ENCODE assay signal across 10 cellular contexts in the genomic region with DNA sequence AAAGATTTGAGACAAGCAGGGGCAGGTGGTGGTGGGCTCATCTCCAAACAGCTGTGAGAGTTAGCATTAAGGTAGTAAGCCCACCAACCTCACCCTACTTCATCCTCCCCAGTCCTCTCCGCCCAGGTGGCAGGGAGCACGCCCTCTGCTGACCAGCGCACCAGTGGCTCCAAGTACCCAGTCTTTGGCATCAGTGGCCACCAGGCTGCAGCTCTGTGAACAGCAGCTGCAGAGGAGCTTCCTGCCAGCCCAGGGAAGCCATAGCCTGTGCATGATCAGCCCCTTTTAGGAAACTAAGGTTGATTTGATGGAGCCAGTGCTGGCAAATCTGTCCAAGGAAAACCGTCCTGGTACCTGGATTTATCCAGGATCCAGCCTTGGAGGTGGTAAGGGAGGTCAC. TPM values are rescaled to one million over a fixed set of nuclear protein-coding genes. Genes with fewer than 3 reads are reported as not detected.
DNase-seq lines count a peak whose midpoint lies in the region; ATAC-seq, FAIRE-seq and TF ChIP-seq lines count a peak whose summit lies in the region.
"Had no signal": no experiment of that assay in that cellular context is flagged by ENCODE, and none has a peak within 500 bp of the region (broad histone marks: within the 10 kb centered on the region; RNA-seq: fewer than 3 reads in every experiment).

No MANE protein-coding gene starts in this region.

- H3K36me3 ChIP-seq in HCT116 (ENCODE audit: control insufficient read depth in 1 of 2, insufficient read depth in 2 of 2, low read length in 2 of 2) (no peaks in the 10 kb centered on the region), bronchial epithelial cell (ENCODE audit: control insufficient read depth, insufficient read depth, low read length) (no peaks in the 10 kb centered on the region)

- no peaks in the 10 kb centered on the region for H3K79me2 ChIP-seq in HCT116 (ENCODE audit: insufficient read depth, low read length)

- intact Hi-C loops in HCT116 (cut with micrococcal nuclease): loop anchor here (1.0 to 2.0 kb wide), 2 partner anchors 54 to 275 kb away; no protein-coding TSS in a partner anchor
- intact Hi-C loops in activated T-helper 2 cell treated with anti-CD3 and anti-CD28 coated beads, Interferon-gamma antibody, Interleukin-2, Interleukin-4, amounts not matched to agents 10 μg/mL and 5 μg/mL and 100 μg/mL, durations not matched to agents 14 hours and 24 hours and 36 hours (cut with micrococcal nuclease): loop anchor here (1.0 to 2.0 kb wide), 2 partner anchors 55 to 64 kb away; no protein-coding TSS in a partner anchor

- no peak overlapping the region for H3K27ac ChIP-seq in HCT116 (ENCODE audit: low read depth, low read length)
- no peak overlapping the region for H3K27ac ChIP-seq in caudate nucleus (ENCODE audit: low read depth, low read length)

- no peaks in the 10 kb centered on the region for H3K36me3 Mint-ChIP-seq in activated T-helper 2 cell treated with anti-CD3 and anti-CD28 coated beads, Interferon-gamma antibody, Interleukin-2, Interleukin-4, amounts not matched to agents 10 μg/mL and 5 μg/mL and 100 μg/mL, durations not matched to agents 14 hours and 24 hours and 36 hours (ENCODE audit: low read depth)
- H3K36me3 Mint-ChIP-seq: naive B cell had no signal

- H3K9me3 Mint-ChIP-seq in activated T-helper 2 cell treated with anti-CD3 and anti-CD28 coated beads, Interferon-gamma antibody, Interleukin-2, Interleukin-4, amounts not matched to agents 10 μg/mL and 5 μg/mL and 100 μg/mL, durations not matched to agents 14 hours and 24 hours and 36 hours: no peaks in the 10 kb centered on the region
- H3K9me3 Mint-ChIP-seq: naive B cell; T-helper 1 cell treated with Interleukin-12 subunit alpha and Interleukin-12 subunit beta and Interleukin-4 antibody, amounts not matched to agents 30 μg/mL and 1 μg/mL, for 36 hours had no signal

- CTCF ChIA-PET in HCT116 (lab: Charles Lee): interaction anchor here (0.7 to 2.1 kb wide), 17 partner anchors 9 to 275 kb away, joined by 3 to 27 read pairs (median 7); no protein-coding TSS in a partner anchor

- TF ChIP-seq RAD21 in HCT116 (IDR thresholded peaks at IDR 0.05; ENCODE audit: low read depth): peak; percentile 70

- no peaks in the 10 kb centered on the region for H3K4me1 ChIP-seq in HCT116 (ENCODE audit: control insufficient read depth in 1 of 2, insufficient read depth in 2 of 2, low read length in 2 of 2)

- RAD21 ChIA-PET in HCT116 (lab: Charles Lee; ENCODE audit: low non-redundant PET in 1 of 2, low total read pairs in 2 of 2, uncharacterized antibody in 2 of 2, unreplicated experiment in 2 of 2): interaction anchor here (0.5 to 1.0 kb wide), 4 partner anchors 17 to 64 kb away, joined by 3 to 6 read pairs (median 3); no protein-coding TSS in a partner anchor

- H3K4me2 ChIP-seq in HCT116 (ENCODE audit: low read length): no peak overlapping the region

- H3K27me3 ChIP-seq in HCT116 (ENCODE audit: insufficient read depth, low read length) (no peaks in the 10 kb centered on the region), bronchial epithelial cell (ENCODE audit: control insufficient read depth, insufficient read depth, low read length) (no peaks in the 10 kb centered on the region)

- H3K4me1 Mint-ChIP-seq in activated T-helper 2 cell treated with anti-CD3 and anti-CD28 coated beads, Interferon-gamma antibody, Interleukin-2, Interleukin-4, amounts not matched to agents 10 μg/mL and 5 μg/mL and 100 μg/mL, durations not matched to agents 14 hours and 24 hours and 36 hours (ENCODE audit: low read depth): no peaks in the 10 kb centered on the region
- H3K4me1 Mint-ChIP-seq: naive B cell had no signal

- no peak for FAIRE-seq in bronchial epithelial cell (lab: Jason Lieb, UNC)

- ATAC-seq in HCT116: peak; percentile 100

- H4K20me1 ChIP-seq in HCT116 (ENCODE audit: insufficient read depth): no peaks in the 10 kb centered on the region

- peaks cover 5% of the 10 kb centered on the region for H3K27me3 Mint-ChIP-seq in activated T-helper 2 cell treated with anti-CD3 and anti-CD28 coated beads, Interferon-gamma antibody, Interleukin-2, Interleukin-4, amounts not matched to agents 10 μg/mL and 5 μg/mL and 100 μg/mL, durations not matched to agents 14 hours and 24 hours and 36 hours (ENCODE audit: low read depth)

- H3K4me3 Mint-ChIP-seq in activated T-helper 2 cell treated with anti-CD3 and anti-CD28 coated beads, Interferon-gamma antibody, Interleukin-2, Interleukin-4, amounts not matched to agents 10 μg/mL and 5 μg/mL and 100 μg/mL, durations not matched to agents 14 hours and 24 hours and 36 hours (ENCODE audit: low read depth): no peak overlapping the region
- H3K4me3 Mint-ChIP-seq: T-helper 1 cell treated with Interleukin-12 subunit alpha and Interleukin-12 subunit beta and Interleukin-4 antibody, amounts not matched to agents 30 μg/mL and 1 μg/mL, for 36 hours had no signal

- DNase-seq in GM12864 (ENCODE audit: low read depth): no peak
- peak; percentile 51 for DNase-seq in HCT116 (ENCODE audit: low read depth, low spot score)
- peak; percentile 18 for DNase-seq in NCI-H524 treated with DMSO at 0.1 percent for 48 hours (lab: John Stamatoyannopoulos, UW)
- peak; percentile 38 for DNase-seq in bronchial epithelial cell (ENCODE audit: low read depth)
- peak; percentile 21 for DNase-seq in mucosa of gallbladder (ENCODE audit: low spot score)
- no peak for DNase-seq in activated T-helper 2 cell treated with anti-CD3 and anti-CD28 coated beads, Interferon-gamma antibody, Interleukin-2, Interleukin-4, amounts not matched to agents 10 μg/mL and 5 μg/mL and 100 μg/mL, durations not matched to agents 14 hours and 24 hours and 36 hours (ENCODE audit: low spot score)
- no peak for DNase-seq in NCI-H2029 treated with DMSO at 0.1 percent for 48 hours (lab: John Stamatoyannopoulos, UW)
- no peak for DNase-seq in caudate nucleus (lab: John Stamatoyannopoulos, UW)
- DNase-seq: naive B cell had no signal

- H3K9me2 ChIP-seq in HCT116 (ENCODE audit: insufficient read depth): no peaks in the 10 kb centered on the region

- no TSS peak for BruUV-seq in HCT116 (replicated peaks; lab: Mats Ljungman, UMichigan)

- peak; percentile 57 for TF ChIP-seq CTCF in GM12864 (IDR thresholded peaks at IDR 0.05; ENCODE audit: low read depth, low read length, missing control alignments)
- peak; percentile 97 to 100 (median 99) for TF ChIP-seq CTCF in HCT116 (IDR thresholded peaks at IDR 0.05 in 2 of 3, conservative IDR thresholded peaks at IDR 0.05 in 1 of 3; ENCODE audit: borderline replicate concordance in 1 of 3, insufficient read depth in 1 of 3, low read depth in 2 of 3, low read length in 2 of 3)
- TF ChIP-seq CTCF in bronchial epithelial cell (IDR thresholded peaks at IDR 0.05; ENCODE audit: insufficient read depth, low read length, severe bottlenecking): peak; percentile 80

- H3K9me3 ChIP-seq in HCT116 (ENCODE audit: control insufficient read depth in 1 of 2, insufficient read depth in 1 of 2, low read depth in 1 of 2, low read length in 2 of 2): no peaks in the 10 kb centered on the region

- no peak overlapping the region for H3K9ac ChIP-seq in HCT116 (ENCODE audit: low read length)

- TF ChIP-seq POLR2A in HCT116 (IDR thresholded peaks at IDR 0.05; ENCODE audit: borderline replicate concordance, extremely low read depth, insufficient read depth, insufficient read length): no peak

- peak overlapping the region; percentile 74 for H2AFZ ChIP-seq in HCT116 (ENCODE audit: low read depth, low read length, poor library complexity, severe bottlenecking)

- no peak overlapping the region for H3K27ac Mint-ChIP-seq in activated T-helper 2 cell treated with anti-CD3 and anti-CD28 coated beads, Interferon-gamma antibody, Interleukin-2, Interleukin-4, amounts not matched to agents 10 μg/mL and 5 μg/mL and 100 μg/mL, durations not matched to agents 14 hours and 24 hours and 36 hours
- H3K27ac Mint-ChIP-seq: T-helper 1 cell treated with Interleukin-12 subunit alpha and Interleukin-12 subunit beta and Interleukin-4 antibody, amounts not matched to agents 30 μg/mL and 1 μg/mL, for 36 hours had no signal

- POLR2A ChIA-PET in HCT116 (lab: Charles Lee): interaction anchor here (1.6 kb wide), 2 partner anchors 10 to 48 kb away, joined by 4 to 5 read pairs; no protein-coding TSS in a partner anchor

- no peak overlapping the region for H3K4me3 ChIP-seq in GM12864 (ENCODE audit: low read depth, low read length)
- H3K4me3 ChIP-seq in HCT116 (replicated peaks in 1 of 2; ENCODE audit: low read depth in 1 of 2, low read length in 2 of 2): no peak overlapping the region
- no peak overlapping the region for H3K4me3 ChIP-seq in bronchial epithelial cell (ENCODE audit: low read depth, low read length)

TF ChIP-seq in HCT116, 20 proteins besides CTCF, POLR2A, EP300 and RAD21:
- TF ChIP-seq, protein P1, sequence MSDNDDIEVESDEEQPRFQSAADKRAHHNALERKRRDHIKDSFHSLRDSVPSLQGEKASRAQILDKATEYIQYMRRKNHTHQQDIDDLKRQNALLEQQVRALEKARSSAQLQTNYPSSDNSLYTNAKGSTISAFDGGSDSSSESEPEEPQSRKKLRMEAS (IDR thresholded peaks at IDR 0.05): 0 out of 2 replicates have a peak, but pooled peaks have one; percentile 38
- peak; percentile 61 for TF ChIP-seq YY1 (IDR thresholded peaks at IDR 0.05; ENCODE audit: extremely low read depth, insufficient replicate concordance, low read depth, low read length)
- TF ChIP-seq CBX3 (IDR thresholded peaks at IDR 0.05; ENCODE audit: low read depth): peak; percentile 80
- no peak for TF ChIP-seq EZH2phosphoT487 (IDR thresholded peaks at IDR 0.05; ENCODE audit: borderline replicate concordance)

RNA-seq across cellular contexts. Expression of a gene that starts 21.7 kb away (rescaled TPM):
- total RNA-seq in HCT116 (2021; ENCODE audit: unreplicated experiment) (18.6 TPM), bronchial epithelial cell (35.0 and 41.6 TPM in 2 replicates), mucosa of gallbladder (16.3 TPM)
- 22.0 and 24.2 TPM in 2 replicates for polyA plus RNA-seq in HCT116 (2012)
- 83.1 and 84.3 TPM in 2 replicates for total RNA-seq in activated T-helper 2 cell treated with anti-CD3 and anti-CD28 coated beads, Interferon-gamma antibody, Interleukin-2, Interleukin-4, amounts not matched to agents 10 μg/mL and 5 μg/mL and 100 μg/mL, durations not matched to agents 14 hours and 24 hours and 36 hours

RNA-seq across cellular contexts. Expression of a gene that starts 39.0 kb away (rescaled TPM):
- total RNA-seq in HCT116 (2021; ENCODE audit: unreplicated experiment) (not detected), bronchial epithelial cell (not detected in 2 replicates), mucosa of gallbladder (0.55 TPM)
- polyA plus RNA-seq in HCT116 (2012): 0.03 TPM in 1 of 2 replicates, not detected in the other
- not detected in 2 replicates for total RNA-seq in activated T-helper 2 cell treated with anti-CD3 and anti-CD28 coated beads, Interferon-gamma antibody, Interleukin-2, Interleukin-4, amounts not matched to agents 10 μg/mL and 5 μg/mL and 100 μg/mL, durations not matched to agents 14 hours and 24 hours and 36 hours

RNA-seq across cellular contexts. Expression of a gene that starts 59.7 kb away (rescaled TPM):
- total RNA-seq in HCT116 (2021; ENCODE audit: unreplicated experiment): 0.27 TPM
- polyA plus RNA-seq in HCT116 (2012): 0.15 and 0.31 TPM in 2 replicates
- total RNA-seq in bronchial epithelial cell: 0.26 TPM in 1 of 2 replicates, not detected in the other
- 0.26 TPM for total RNA-seq in mucosa of gallbladder
- total RNA-seq in activated T-helper 2 cell treated with anti-CD3 and anti-CD28 coated beads, Interferon-gamma antibody, Interleukin-2, Interleukin-4, amounts not matched to agents 10 μg/mL and 5 μg/mL and 100 μg/mL, durations not matched to agents 14 hours and 24 hours and 36 hours: not detected in 2 replicates

Comparison
In these comparisons a context has a peak if more than half of its experiments do, and no peak if none do; other contexts are left out.
1. DNase-seq: peak in HCT116 (single experiment), NCI-H524 treated with DMSO at 0.1 percent for 48 hours (single experiment), bronchial epithelial cell (single experiment) and mucosa of gallbladder (single experiment); none in GM12864 (single experiment), activated T-helper 2 cell treated with anti-CD3 and anti-CD28 coated beads, Interferon-gamma antibody, Interleukin-2, Interleukin-4, amounts not matched to agents 10 μg/mL and 5 μg/mL and 100 μg/mL, durations not matched to agents 14 hours and 24 hours and 36 hours (single experiment), NCI-H2029 treated with DMSO at 0.1 percent for 48 hours (single experiment) and caudate nucleus (0 of 61).
2. Peak in every context shown above with its lines, with median percentiles within 50 percentile points of each other: CTCF ChIP-seq.